ENCODE assay signal across 11 cellular contexts in genomic region chr9:132164604-132165362, GRCh38. TPM values are rescaled to one million over a fixed set of nuclear protein-coding genes. Genes with fewer than 3 reads are reported as not detected.
A peak's percentile ranks its signal among the peaks of the same experiment; 100 is the strongest.
DNase-seq lines count a peak whose midpoint lies in the region; ATAC-seq and TF ChIP-seq lines count a peak whose summit lies in the region.
"Had no signal": no experiment of that assay in that cellular context is flagged by ENCODE, and none has a peak within 500 bp of the region (broad histone marks: within the 10 kb centered on the region; RNA-seq: fewer than 3 reads in every experiment).

No MANE protein-coding gene starts in this region.

- H3K27ac ChIP-seq in lung (ENCODE audit: low read depth in 1 of 2, low read length in 1 of 2) = no peak overlapping the region
- H3K27ac ChIP-seq: PC-9 had no signal

- DNase-seq in AG10803 (ENCODE audit: low read depth) (peak; percentile 55), M059J (ENCODE audit: low read depth) (peak; percentile 21), fibroblast of mammary gland (ENCODE audit: low read depth) (peak; percentile 91), lung (ENCODE audit: low spot score) (peak; percentile 39), UCSD-AML1 (lab: John Stamatoyannopoulos, UW; ENCODE audit: unreplicated experiment) (no peak), OCI-M2 (lab: John Stamatoyannopoulos, UW; ENCODE audit: unreplicated experiment) (no peak), DMS153 (lab: John Stamatoyannopoulos, UW) (no peak), NCI-H69 (lab: John Stamatoyannopoulos, UW) (no peak)
- DNase-seq: DMS79; naive thymus-derived CD4-positive, alpha-beta T cell; PC-9 had no signal

- no peaks in the 10 kb centered on the region for H3K36me3 ChIP-seq in lung (ENCODE audit: control insufficient read depth in 2 of 2, insufficient read depth in 2 of 2, low read length in 2 of 2)

- TF ChIP-seq CTCF in AG10803 (conservative IDR thresholded peaks at IDR 0.05; ENCODE audit: low read length) (no peak), fibroblast of mammary gland (conservative IDR thresholded peaks at IDR 0.05; ENCODE audit: control insufficient read depth, insufficient read depth, low read depth, low read length) (no peak), lung (IDR thresholded peaks at IDR 0.05; ENCODE audit: control extremely low read depth, extremely low read depth) (no peak)

- no peak overlapping the region for H3K4me3 ChIP-seq in AG10803 (ENCODE audit: low read length)
- no peak overlapping the region for H3K4me3 ChIP-seq in fibroblast of mammary gland (ENCODE audit: control insufficient read depth, low read depth, low read length)
- H3K4me3 ChIP-seq in lung = no peak overlapping the region
- H3K4me3 ChIP-seq: PC-9 had no signal

- H3K9me3 ChIP-seq in lung (ENCODE audit: control insufficient read depth in 2 of 2, insufficient read depth in 1 of 2, low read length in 1 of 2) = no peaks in the 10 kb centered on the region

- H3K4me1 ChIP-seq in lung (ENCODE audit: control insufficient read depth in 2 of 2, insufficient read depth in 2 of 2, low read length in 2 of 2) = peaks cover 7 to 8% of the 10 kb centered on the region in 2 donors

- 27 to 45% methylated on average over 16 of the region's 16 CpGs for WGBS in lung, 2 donors

- H3K27me3 ChIP-seq in lung (ENCODE audit: control insufficient read depth, insufficient read depth) = no peaks in the 10 kb centered on the region

- ATAC-seq in lung (ENCODE audit: insufficient read depth, low FRiP score) = no peak
- ATAC-seq: naive thymus-derived CD4-positive, alpha-beta T cell had no signal

RNA-seq across cellular contexts. Expression of gene NTNG2, which starts 2.9 kb away (rescaled TPM):
- total RNA-seq in M059J (2014; rRNA removed; shearing (Covaris generic)) = 0.39 and 0.49 TPM in 2 replicates
- 1 to 10 TPM; 2.2 to 4.4 TPM for total RNA-seq in lung
- polyA plus RNA-seq in lung = 1 to 10 TPM; 2.2 to 2.8 TPM
- total RNA-seq: PC-9 had no signal

Comparison
In these comparisons a context has a peak if more than half of its experiments do, and no peak if none do; other contexts are left out.
1. DNase-seq: peak in AG10803 (single experiment), M059J (single experiment), fibroblast of mammary gland (single experiment) and lung (single experiment); none in UCSD-AML1 (single experiment), OCI-M2 (single experiment), DMS153 (single experiment) and NCI-H69 (single experiment).